ENCODE assay signal across 27 cellular contexts in genomic region chr3:186273586-186273985, GRCh38.
"Had no signal": no experiment of that assay in that cellular context is flagged by ENCODE, and none has a peak within 500 bp of the region (broad histone marks: within the 10 kb centered on the region; RNA-seq: fewer than 3 reads in every experiment).

No MANE protein-coding gene starts in this region.

- H3K27ac ChIP-seq: brain microvascular endothelial cell, Peyer's patch had no signal

- DNase-seq: activated CD4-positive, alpha-beta T cell treated with anti-CD3 and anti-CD28 coated beads, Interleukin-2, amount 10 ng/mL, durations not matched to agents 24 days and 14 days; activated CD4-positive, alpha-beta T cell treated with anti-CD3 and anti-CD28 coated beads, Interleukin-2, amount 50 U/mL, for 4 hours; activated CD8-positive, alpha-beta T cell treated with anti-CD3 and anti-CD28 coated beads for 36 hours; activated gamma-delta T cell treated with Interleukin-2 at 50 U/mL for 16 hours; activated naive CD4-positive, alpha-beta T cell treated with anti-CD3 and anti-CD28 coated beads for 36 hours; activated naive CD8-positive, alpha-beta T cell treated with anti-CD3 and anti-CD28 coated beads, Interleukin-2, amount 50 U/mL, for 24 hours; activated T-cell treated with anti-CD3 and anti-CD28 coated beads for 4 hours; activated T-cell treated with anti-CD3 and anti-CD28 coated beads, Interleukin-2, amount 50 U/mL, for 4 hours; amniotic stem cell; aorta; brain microvascular endothelial cell; NCI-H1092 treated with DMSO at 0.1 percent for 48 hours; NCI-H1417; NCI-H146; NCI-H187; NCI-H2029 treated with DMSO at 0.1 percent for 48 hours; NCI-H2107; NCI-H2171; NCI-H510A; NCI-H526; NCI-H774; PC-3; Peyer's patch; RPMI8226; SW 1271 had no signal

- H3K4me1 ChIP-seq: Peyer's patch had no signal

- H3K36me3 ChIP-seq: brain microvascular endothelial cell, Peyer's patch had no signal

- FAIRE-seq: K562, TTC549 had no signal

- H3K4me3 ChIP-seq: K562, Peyer's patch had no signal

- H3K27me3 ChIP-seq: brain microvascular endothelial cell, Peyer's patch had no signal

- H3K9me3 ChIP-seq: Peyer's patch had no signal

- ATAC-seq: activated CD8-positive, alpha-beta T cell treated with anti-CD3 and anti-CD28 coated beads for 36 hours; activated naive CD8-positive, alpha-beta T cell treated with anti-CD3 and anti-CD28 coated beads, Interleukin-2, amount 50 U/mL, for 24 hours; activated T-cell treated with anti-CD3 and anti-CD28 coated beads, Interleukin-2, amount 50 U/mL, for 4 hours; K562; PC-3 had no signal
